ENCODE assay signal across 14 cellular contexts in genomic region chr7:139721417-139721816, GRCh38. TPM values are rescaled to one million over a fixed set of nuclear protein-coding genes. Genes with fewer than 3 reads are reported as not detected.
A peak's percentile ranks its signal among the peaks of the same experiment; 100 is the strongest.
DNase-seq lines count a peak whose midpoint lies in the region; ATAC-seq, FAIRE-seq and TF ChIP-seq lines count a peak whose summit lies in the region.
"Had no signal": no experiment of that assay in that cellular context is flagged by ENCODE, and none has a peak within 500 bp of the region (broad histone marks: within the 10 kb centered on the region; RNA-seq: fewer than 3 reads in every experiment).

No MANE protein-coding gene starts in this region.

- H3K27ac Mint-ChIP-seq in CD8-positive, alpha-beta T cell, result no peak overlapping the region

- H3K36me3 ChIP-seq in left ventricle myocardium inferior (peaks cover 6% of the 10 kb centered on the region), kidney (ENCODE audit: control insufficient read depth in 1 of 2, insufficient read depth in 2 of 2, low read length in 2 of 2) (peaks cover 3 to 4% of the 10 kb centered on the region in 2 donors), osteoblast (ENCODE audit: insufficient read depth, low read length) (peaks cover 5% of the 10 kb centered on the region)
- H3K36me3 ChIP-seq in CD8-positive, alpha-beta T cell (ENCODE audit: insufficient read depth, low read length), result no peaks in the 10 kb centered on the region
- H3K36me3 ChIP-seq: HAP-1 had no signal

- H3K9ac ChIP-seq in kidney (ENCODE audit: low read length in 2 of 2), result peak overlapping the region in 1 of 2 donors; percentile 2

- intact Hi-C loops in left ventricle myocardium inferior (cut with micrococcal nuclease), result no loop called here
- intact Hi-C loops in left ventricle myocardium superior (cut with micrococcal nuclease), result no loop called here
- intact Hi-C loops in kidney (cut with DNase I), result no loop called here
- intact Hi-C loops in CD8-positive, alpha-beta T cell (cut with DNase I, micrococcal nuclease), result loop anchor here in 1 of 2 experiments (5.0 kb wide), 1 partner anchor 281 kb away; no protein-coding TSS in a partner anchor

- H3K4me2 ChIP-seq in osteoblast (ENCODE audit: insufficient read depth, low read length), result no peak overlapping the region

- POLR2A ChIA-PET in CD8-positive, alpha-beta T cell (lab: Charles Lee), result no interaction called here

- no peaks in the 10 kb centered on the region for H3K9me3 Mint-ChIP-seq in CD8-positive, alpha-beta T cell

- H2AFZ ChIP-seq in osteoblast (ENCODE audit: low read length), result no peak overlapping the region

- H3K27ac ChIP-seq in left ventricle myocardium inferior (replicated peaks), result peak overlapping the region; percentile 66
- peak overlapping the region; percentile 2 to 11 for H3K27ac ChIP-seq in kidney (ENCODE audit: low read depth in 2 of 2, low read length in 2 of 2)
- H3K27ac ChIP-seq in osteoblast (ENCODE audit: low read depth, low read length), result peak overlapping the region; percentile 84
- H3K27ac ChIP-seq in CD8-positive, alpha-beta T cell (ENCODE audit: low read depth, low read length), result no peak overlapping the region

- no peak for FAIRE-seq in kidney (lab: Jason Lieb, UNC)

- H3K4me3 ChIP-seq in left ventricle myocardium inferior (no peak overlapping the region), kidney (ENCODE audit: low read length in 2 of 2) (no peak overlapping the region), osteoblast (ENCODE audit: insufficient read depth, low read length) (no peak overlapping the region)
- no peak overlapping the region for H3K4me3 ChIP-seq in CD8-positive, alpha-beta T cell (ENCODE audit: low read depth, low read length)
- H3K4me3 ChIP-seq: HAP-1 had no signal

- CTCF ChIA-PET in CD8-positive, alpha-beta T cell (lab: Charles Lee), result interaction anchor here (0.8 kb wide), 1 partner anchor 119 kb away, joined by 3 read pairs; no protein-coding TSS in a partner anchor

- H3K4me1 ChIP-seq in left ventricle myocardium inferior (peaks cover 74% of the 10 kb centered on the region), kidney (ENCODE audit: control insufficient read depth in 1 of 2, insufficient read depth in 1 of 2, low read depth in 1 of 2, low read length in 2 of 2) (peaks cover 20 to 22% of the 10 kb centered on the region in 2 donors), osteoblast (ENCODE audit: insufficient read depth, low read length) (peaks cover 53% of the 10 kb centered on the region)
- peaks cover 21% of the 10 kb centered on the region for H3K4me1 ChIP-seq in CD8-positive, alpha-beta T cell (ENCODE audit: insufficient read depth, low read length)
- H3K4me1 ChIP-seq: HAP-1 had no signal

- H3K79me2 ChIP-seq in osteoblast (ENCODE audit: insufficient read depth, low read length), result peaks cover 92% of the 10 kb centered on the region

- H3K27me3 ChIP-seq in left ventricle myocardium inferior (ENCODE audit: low read depth) (no peaks in the 10 kb centered on the region), osteoblast (ENCODE audit: insufficient read depth, low read length) (no peaks in the 10 kb centered on the region)
- H3K27me3 ChIP-seq in CD8-positive, alpha-beta T cell (ENCODE audit: insufficient read depth, low read length), result no peaks in the 10 kb centered on the region

- no peak overlapping the region for H3K4me3 Mint-ChIP-seq in CD8-positive, alpha-beta T cell

- DNase-seq in left ventricle myocardium inferior (no peak), left ventricle myocardium superior (no peak), kidney (no peak), osteoblast (ENCODE audit: insufficient read length, low spot score, missing footprints) (no peak), NAMALWA (ENCODE audit: low spot score) (no peak)
- no peak for DNase-seq in stimulated activated CD4-positive, alpha-beta T cell treated with anti-CD3 and anti-CD28 coated beads, Interleukin-12 subunit alpha, Interleukin-12 subunit beta, amount 100 ng/mL, for 4 hours
- DNase-seq in CD8-positive, alpha-beta T cell, result no peak
- DNase-seq: GDM1; NCI-H510A treated with DMSO at 0.1 percent for 48 hours; retina; stimulated activated CD4-positive, alpha-beta T cell treated with anti-CD3 and anti-CD28 coated beads, Interleukin-4, amount 100 ng/mL, for 4 hours; trophoblast cell had no signal

- H3K27me3 Mint-ChIP-seq in CD8-positive, alpha-beta T cell (ENCODE audit: low read depth), result no peaks in the 10 kb centered on the region

- ATAC-seq in left ventricle myocardium superior (no peak), HG03139 (IDR thresholded peaks at IDR 0.05; ENCODE audit: unreplicated experiment) (no peak)
- no peak for ATAC-seq in CD8-positive, alpha-beta T cell

- H3K36me3 Mint-ChIP-seq in CD8-positive, alpha-beta T cell, result peaks cover 11% of the 10 kb centered on the region

- peaks cover 19% of the 10 kb centered on the region for H3K4me1 Mint-ChIP-seq in CD8-positive, alpha-beta T cell (ENCODE audit: low read depth)

- TF ChIP-seq CTCF in left ventricle myocardium inferior (IDR thresholded peaks at IDR 0.05; ENCODE audit: borderline replicate concordance) (no peak), kidney (IDR thresholded peaks at IDR 0.05; ENCODE audit: borderline replicate concordance, extremely low read depth, insufficient read depth) (no peak), osteoblast (IDR thresholded peaks at IDR 0.05; ENCODE audit: extremely low read depth, low read depth, low read length) (no peak)
- TF ChIP-seq CTCF in CD8-positive, alpha-beta T cell (IDR thresholded peaks at IDR 0.05), result no peak

- H3K9me3 ChIP-seq in left ventricle myocardium inferior (replicated peaks), result no peaks in the 10 kb centered on the region
- H3K9me3 ChIP-seq in kidney (ENCODE audit: control insufficient read depth in 1 of 2, low read length in 2 of 2), result no peaks in the 10 kb centered on the region
- H3K9me3 ChIP-seq in osteoblast (ENCODE audit: low read depth, low read length), result no peaks in the 10 kb centered on the region
- H3K9me3 ChIP-seq in CD8-positive, alpha-beta T cell (ENCODE audit: low read length), result no peaks in the 10 kb centered on the region
- H3K9me3 ChIP-seq: HAP-1 had no signal

- peaks cover 7% of the 10 kb centered on the region for H4K20me1 ChIP-seq in osteoblast (ENCODE audit: insufficient read depth, low read length)

RNA-seq across cellular contexts. Expression of gene HIPK2, which starts 56.4 kb away (rescaled TPM):
- total RNA-seq in left ventricle myocardium inferior (127 TPM), left ventricle myocardium superior (103 TPM), kidney (153 TPM), osteoblast (12.7 and 13.3 TPM in 2 replicates)
- polyA plus RNA-seq in kidney (ENCODE audit: insufficient read depth, low read depth, low replicate concordance), result 9.6 TPM
- 10 to 100 TPM; 19.8 to 21.3 TPM for total RNA-seq in CD8-positive, alpha-beta T cell
